ENCODE assay signal across 8 cellular contexts in the genomic region with DNA sequence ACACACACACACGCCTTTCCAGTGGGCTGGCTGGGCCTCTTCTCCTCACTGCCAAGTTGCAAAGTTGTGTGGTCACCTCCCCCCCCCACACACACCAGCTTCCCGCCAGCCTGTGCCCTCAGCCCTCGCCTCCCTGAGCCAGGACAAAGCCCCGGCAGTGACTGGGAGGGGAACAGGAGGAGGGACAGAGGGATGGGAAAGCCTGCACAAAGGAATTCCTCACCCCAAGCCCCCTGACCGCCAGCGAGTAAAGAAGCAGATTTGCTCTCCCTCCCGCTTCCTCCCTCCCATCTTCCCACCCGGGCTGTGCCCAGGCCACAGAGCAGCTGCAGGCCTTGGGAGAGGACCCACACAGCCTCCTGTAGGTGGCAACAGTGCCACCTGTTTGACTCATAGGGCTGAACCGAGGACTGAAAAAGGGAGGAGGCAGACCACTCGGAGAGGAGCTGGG. TPM values are rescaled to one million over a fixed set of nuclear protein-coding genes. Genes with fewer than 3 reads are reported as not detected.
DNase-seq lines count a peak whose midpoint lies in the region; ATAC-seq, FAIRE-seq and TF ChIP-seq lines count a peak whose summit lies in the region.

A gene with protein sequence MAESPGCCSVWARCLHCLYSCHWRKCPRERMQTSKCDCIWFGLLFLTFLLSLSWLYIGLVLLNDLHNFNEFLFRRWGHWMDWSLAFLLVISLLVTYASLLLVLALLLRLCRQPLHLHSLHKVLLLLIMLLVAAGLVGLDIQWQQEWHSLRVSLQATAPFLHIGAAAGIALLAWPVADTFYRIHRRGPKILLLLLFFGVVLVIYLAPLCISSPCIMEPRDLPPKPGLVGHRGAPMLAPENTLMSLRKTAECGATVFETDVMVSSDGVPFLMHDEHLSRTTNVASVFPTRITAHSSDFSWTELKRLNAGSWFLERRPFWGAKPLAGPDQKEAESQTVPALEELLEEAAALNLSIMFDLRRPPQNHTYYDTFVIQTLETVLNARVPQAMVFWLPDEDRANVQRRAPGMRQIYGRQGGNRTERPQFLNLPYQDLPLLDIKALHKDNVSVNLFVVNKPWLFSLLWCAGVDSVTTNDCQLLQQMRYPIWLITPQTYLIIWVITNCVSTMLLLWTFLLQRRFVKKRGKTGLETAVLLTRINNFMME (plus strand): TSS at position 429 of the 451 bp plus-strand sequence. CDS start 1,671 bp downstream, outside the sequence.

- H4K20me1 ChIP-seq in H1 (replicated peaks in 1 of 2; ENCODE audit: control insufficient read depth in 1 of 2, insufficient read depth in 2 of 2, low read length in 2 of 2), result no peaks in the 10 kb centered on the region

- H3K4ac ChIP-seq in H1 (replicated peaks; ENCODE audit: insufficient read length, low read depth, low read length) (peak within 1 kb of the TSS; percentile 98), neuronal stem cell (ENCODE audit: low read length) (peak within 1 kb of the TSS; percentile 53)

- no peaks in the 10 kb centered on the region for H3K79me2 ChIP-seq in H1 (ENCODE audit: control insufficient read depth in 1 of 2, insufficient read depth in 2 of 2, low read length in 2 of 2)

- H3K23me2 ChIP-seq in H1 (ENCODE audit: low read depth, low read length), result peaks cover 2% of the 10 kb centered on the region; the same call in 1 of the 2 replicates

- H2AK5ac ChIP-seq in H1 (ENCODE audit: low read depth, low read length) (no peak within 1 kb of the TSS; the same call in 1 of the 2 replicates), neuronal stem cell (ENCODE audit: low read depth, low read length) (peak within 1 kb of the TSS; percentile 75)

- POLR2A ChIA-PET in H1 (lab: Charles Lee; ENCODE audit: partially characterized antibody), result interaction anchor here (0.5 to 4.8 kb wide), 12 partner anchors 8 to 725 kb away, joined by 3 to 52 read pairs (median 4); no protein-coding TSS in a partner anchor

- FAIRE-seq in H1 (lab: Jason Lieb, UNC), result peak; percentile 97

- H2BK12ac ChIP-seq in H1 (ENCODE audit: low read depth, low read length), result 0 out of 2 replicates have a peak within 1 kb of the TSS, but pooled peaks have one; percentile 68
- H2BK12ac ChIP-seq in neuronal stem cell (ENCODE audit: low read length), result no peak within 1 kb of the TSS

- H3K23ac ChIP-seq in H1 (ENCODE audit: insufficient read length) (no peak within 1 kb of the TSS), neuronal stem cell (ENCODE audit: low read depth, low read length, poor library complexity) (no peak within 1 kb of the TSS)

- peak within 1 kb of the TSS; percentile 72; the same call in 1 of the 2 replicates for H2BK20ac ChIP-seq in H1 (ENCODE audit: low read length)

- H2AFZ ChIP-seq in H1 (ENCODE audit: low read length), result no peak within 1 kb of the TSS
- peak within 1 kb of the TSS; percentile 76 for H2AFZ ChIP-seq in neuronal stem cell (ENCODE audit: low read length)

- peaks cover 5 to 44% (median 25%) of the 10 kb centered on the region in 4 experiments; a peak in 7 of 8 replicates for H3K36me3 ChIP-seq in H1 (ENCODE audit: control insufficient read depth in 2 of 4, insufficient read depth in 4 of 4, low read length in 3 of 4)
- peaks cover 5 to 41% of the 10 kb centered on the region in 2 donors for H3K36me3 ChIP-seq in neuronal stem cell (replicated peaks in 1 of 2; ENCODE audit: control insufficient read depth in 2 of 2, insufficient read depth in 2 of 2, low read length in 2 of 2)
- H3K36me3 ChIP-seq in adrenal gland (replicated peaks in 1 of 2), result no peaks in the 10 kb centered on the region

- peak in 1 of 2 experiments; percentile 37; a peak in 2 of 3 replicates for TF ChIP-seq POLR2A in H1 (IDR thresholded peaks at IDR 0.05; ENCODE audit: control extremely low read depth in 1 of 2, low read depth in 2 of 2, low read length in 2 of 2)
- TF ChIP-seq POLR2A in adrenal gland (IDR thresholded peaks at IDR 0.05), result no peak

- peak within 1 kb of the TSS; percentile 74 to 97 for H3K4me2 ChIP-seq in H1 (ENCODE audit: insufficient read depth in 1 of 2, low read depth in 2 of 2, low read length in 2 of 2)
- H3K4me2 ChIP-seq in neuronal stem cell (ENCODE audit: insufficient read depth, low read length, poor library complexity, severe bottlenecking), result peak within 1 kb of the TSS; percentile 54

- H3K4me3 ChIP-seq in H1 (ENCODE audit: extremely low read depth in 1 of 4, insufficient read depth in 2 of 4, low read depth in 3 of 4, low read length in 4 of 4) (peak within 1 kb of the TSS; percentile 61 to 75 (median 64)), neuronal stem cell (ENCODE audit: low read length in 2 of 2) (peak within 1 kb of the TSS; percentile 47 to 73), adrenal gland (no peak within 1 kb of the TSS)

- H3K27me3 ChIP-seq in H1 (replicated peaks in 1 of 4; ENCODE audit: control insufficient read depth in 3 of 4, extremely low read depth in 1 of 4, insufficient read depth in 3 of 4, low read length in 3 of 4) (no peaks in the 10 kb centered on the region), neuronal stem cell (ENCODE audit: control insufficient read depth in 3 of 3, insufficient read depth in 3 of 3, low read depth in 1 of 3, low read length in 3 of 3) (peaks cover 0 to 2% (median 0%) of the 10 kb centered on the region in 3 experiments), adrenal gland (peaks cover 15% of the 10 kb centered on the region)

- H3K18ac ChIP-seq in H1 (ENCODE audit: extremely low read depth, low read length) (peak within 1 kb of the TSS; percentile 97), neuronal stem cell (ENCODE audit: low read length) (peak within 1 kb of the TSS; percentile 70)

- H3K56ac ChIP-seq in H1 (replicated peaks; ENCODE audit: insufficient read length, low read depth, low read length), result peak within 1 kb of the TSS; percentile 61

- peak within 1 kb of the TSS; percentile 73; the same call in 1 of the 2 replicates for H3K27ac ChIP-seq in H1 (ENCODE audit: low read depth, low read length)
- peak within 1 kb of the TSS; percentile 54 for H3K27ac ChIP-seq in neuronal stem cell (replicated peaks; ENCODE audit: low read length)
- no peak within 1 kb of the TSS for H3K27ac ChIP-seq in adrenal gland

- H4K8ac ChIP-seq in H1 (ENCODE audit: extremely low read depth, insufficient read depth, low read length) (peak within 1 kb of the TSS; percentile 77), neuronal stem cell (ENCODE audit: low read depth, low read length) (no peak within 1 kb of the TSS)

- H3K4me1 ChIP-seq in H1 (replicated peaks in 1 of 4; ENCODE audit: control insufficient read depth in 3 of 4, insufficient read depth in 4 of 4, low read length in 3 of 4) (peaks cover 5 to 20% (median 18%) of the 10 kb centered on the region in 4 experiments), neuronal stem cell (ENCODE audit: control insufficient read depth in 2 of 2, insufficient read depth in 1 of 2, low read depth in 1 of 2, low read length in 2 of 2) (peaks cover 26% of the 10 kb centered on the region in 2 donors), adrenal gland (replicated peaks in 1 of 2) (no peaks in the 10 kb centered on the region)

- no peak within 1 kb of the TSS for H2BK15ac ChIP-seq in H1 (ENCODE audit: low read length)
- H2BK15ac ChIP-seq in neuronal stem cell (ENCODE audit: low read length), result no peak within 1 kb of the TSS

- no peaks in the 10 kb centered on the region for H3K9me3 ChIP-seq in H1 (ENCODE audit: insufficient read depth in 2 of 2, low read depth in 1 of 2, low read length in 1 of 2)
- H3K9me3 ChIP-seq in neuronal stem cell (replicated peaks in 1 of 2; ENCODE audit: control insufficient read depth in 2 of 2, insufficient read depth in 1 of 2, low read depth in 1 of 2, low read length in 2 of 2), result no peaks in the 10 kb centered on the region
- no peaks in the 10 kb centered on the region for H3K9me3 ChIP-seq in adrenal gland (replicated peaks in 1 of 3)

- ATAC-seq in GM18861 (IDR thresholded peaks at IDR 0.05; ENCODE audit: unreplicated experiment), result no peak

- H3K79me1 ChIP-seq in H1 (ENCODE audit: low read depth, low read length) (no peaks in the 10 kb centered on the region), neuronal stem cell (ENCODE audit: low read depth, low read length) (no peaks in the 10 kb centered on the region)

- peak; percentile 44 to 51; a peak in 3 of 4 replicates for TF ChIP-seq RAD21 in H1 (IDR thresholded peaks at IDR 0.05 in 1 of 2, conservative IDR thresholded peaks at IDR 0.05 in 1 of 2; ENCODE audit: low read depth in 2 of 2, low read length in 2 of 2)

- WGBS in H1 (ENCODE audit: extremely low coverage in 1 of 2, insufficient coverage in 1 of 2, insufficient read length in 1 of 2, insufficient replicate concordance in 2 of 2, low coverage in 1 of 2, low lambda C conversion rate in 2 of 2, missing lambda C conversion rate in 1 of 2), 2 experiments, result 8% methylated on average over 2 of the region's 10 CpGs; no CpG with 5 or more reads in 1 of the 2 experiments
- WGBS in neuronal stem cell (ENCODE audit: extremely low coverage in 2 of 2, insufficient read length in 2 of 2, insufficient replicate concordance in 1 of 2), 2 donors, result no CpG with 5 or more reads among the region's 10 CpGs
- WGBS in adrenal gland, 4 donors, result 35 to 50% (median 41%) methylated on average over 4 to 10 of the region's 10 CpGs

- H4K91ac ChIP-seq in H1 (replicated peaks; ENCODE audit: insufficient read length, low read length) (peak within 1 kb of the TSS; percentile 96), neuronal stem cell (ENCODE audit: low read depth, low read length, poor library complexity) (no peak within 1 kb of the TSS)

- peak within 1 kb of the TSS; percentile 75 for H4K5ac ChIP-seq in H1 (ENCODE audit: insufficient read length, low read depth, low read length)

- H3K14ac ChIP-seq in H1 (ENCODE audit: insufficient read length), result no peak within 1 kb of the TSS
- H3K14ac ChIP-seq in neuronal stem cell (ENCODE audit: low read length), result no peak within 1 kb of the TSS

- DNase-seq in H4 (ENCODE audit: low spot score), result peak; percentile 25
- peak; percentile 34 for DNase-seq in NCI-H345 treated with DMSO at 0.1 percent for 48 hours (lab: John Stamatoyannopoulos, UW; ENCODE audit: unreplicated experiment)
- DNase-seq in H1 (ENCODE audit: low read depth in 1 of 2, low spot score in 2 of 2), result peak; percentile 59 to 61
- DNase-seq in neuronal stem cell (ENCODE audit: low spot score), result peak; percentile 73
- no peak for DNase-seq in adrenal gland
- no peak for DNase-seq in inferior parietal cortex (ENCODE audit: extremely low spot score)
- no peak for DNase-seq in T1000 (lab: John Stamatoyannopoulos, UW)

- CTCF ChIA-PET in H1 (lab: Charles Lee; ENCODE audit: partially characterized antibody), result interaction anchor here (0.6 to 3.0 kb wide), 13 partner anchors 9 to 242 kb away, joined by 3 to 43 read pairs (median 4); no protein-coding TSS in a partner anchor

- peak within 1 kb of the TSS in 3 of 4 experiments; percentile 62 to 65 (median 65); a peak in 6 of 7 replicates for H3K9ac ChIP-seq in H1 (replicated peaks in 1 of 4; ENCODE audit: extremely low read depth in 1 of 4, low read depth in 3 of 4, low read length in 3 of 4)
- H3K9ac ChIP-seq in neuronal stem cell (ENCODE audit: low read depth, low read length, poor library complexity), result no peak within 1 kb of the TSS

- peak; percentile 8 to 51 (median 34); a peak in 2 of 4 replicates for TF ChIP-seq CTCF in H1 (IDR thresholded peaks at IDR 0.05; ENCODE audit: control extremely low read depth in 1 of 3, insufficient read depth in 1 of 3, low read depth in 1 of 3, low read length in 3 of 3)
- TF ChIP-seq CTCF in adrenal gland (IDR thresholded peaks at IDR 0.05), result no peak

- intact Hi-C loops in adrenal gland (cut with DNase I), result no loop called here

- H2BK120ac ChIP-seq in H1 (replicated peaks; ENCODE audit: low read depth, low read length) (peak within 1 kb of the TSS; percentile 90), neuronal stem cell (ENCODE audit: low read depth, low read length) (no peak within 1 kb of the TSS)

- no peak for TF ChIP-seq EP300 in H1 (IDR thresholded peaks at IDR 0.05; ENCODE audit: borderline replicate concordance in 1 of 2, low read depth in 2 of 2, low read length in 2 of 2)

- H2BK5ac ChIP-seq in H1 (ENCODE audit: low read depth, low read length) (peak within 1 kb of the TSS; percentile 86; the same call in 1 of the 2 replicates), neuronal stem cell (ENCODE audit: low read length) (no peak within 1 kb of the TSS)

RNA-seq across cellular contexts. Expression of the gene that starts here (rescaled TPM):
- total RNA-seq in H4 (2014; rRNA removed; shearing (Covaris generic)), result not detected in 2 replicates
- total RNA-seq in H1 (2021; fragmentation: NEBNext Ultra II Directional; extraction: Animal tissue kit (Norgen Biotek cat#: 25700)), result 25.6 and 27.6 TPM in 2 replicates
- polyA plus RNA-seq in H1 (2011; rRNA removed), result 68.3 and 75.5 TPM in 2 replicates
- polyA plus RNA-seq in H1 (2011; cell fraction: cytosol; rRNA removed), result 65.1 TPM
- 110 TPM for polyA plus RNA-seq in H1 (2011; cell fraction: nucleus; rRNA removed)
- polyA plus RNA-seq in H1 (2012, experiment 1 of 2), result 36.7 to 48.2 TPM (median 43.9 TPM) in 4 replicates
- polyA plus RNA-seq in H1 (2012, experiment 2 of 2), result 44.3 TPM
- 24.1 TPM for polyA plus RNA-seq in H1 (2013, experiment 1 of 2)
- polyA plus RNA-seq in H1 (2013, experiment 2 of 2), result 20.7 TPM
- polyA minus RNA-seq in H1 (2011; rRNA and poly(A)+ RNA removed), result 75.6 and 86.0 TPM in 2 replicates
- polyA minus RNA-seq in H1 (2011; cell fraction: cytosol; rRNA and poly(A)+ RNA removed), result 23.3 TPM
- polyA minus RNA-seq in H1 (2011; cell fraction: nucleus; rRNA and poly(A)+ RNA removed), result 30.4 TPM
- 3.0 TPM for polyA plus RNA-seq in neuronal stem cell (2013, experiment 1 of 2)
- polyA plus RNA-seq in neuronal stem cell (2013, experiment 2 of 2), result 3.1 TPM
- total RNA-seq in adrenal gland, result not detected
- under 1 TPM in 1 of 3 donors, not detected in 2; 0.05 TPM for polyA plus RNA-seq in adrenal gland

Comparison
In these comparisons a context has a peak if more than half of its experiments do, and no peak if none do; other contexts are left out.
1. RNA of the gene that starts here (total RNA-seq): 25.6 to 27.6 TPM in H1; not detected in H4 and not detected in adrenal gland; every median in the first group is over 10 times any median in the second.
2. RNA of the gene that starts here (polyA plus RNA-seq): 20.7 to 110 TPM in H1; 0.05 TPM in adrenal gland; every median in the first group is over 10 times any median in the second.
3. Peak in DNase-seq in H4; RNA of the gene not detected or under 1 TPM.
4. DNase-seq: peak in NCI-H345 treated with DMSO at 0.1 percent for 48 hours (single experiment), H1 (2 of 2) and neuronal stem cell (single experiment); none in adrenal gland (0 of 7), inferior parietal cortex (single experiment) and T1000 (single experiment).
5. H3K27ac ChIP-seq: peak in H1 (single experiment) and neuronal stem cell (single experiment); none in adrenal gland (0 of 5).
6. H3K4me3 ChIP-seq: peak in H1 (4 of 4) and neuronal stem cell (2 of 2); none in adrenal gland (0 of 4).
7. CTCF ChIP-seq: peak in H1 (3 of 3); none in adrenal gland (0 of 6).